ENCODE assay signal across 1 cellular context in the genomic region with DNA sequence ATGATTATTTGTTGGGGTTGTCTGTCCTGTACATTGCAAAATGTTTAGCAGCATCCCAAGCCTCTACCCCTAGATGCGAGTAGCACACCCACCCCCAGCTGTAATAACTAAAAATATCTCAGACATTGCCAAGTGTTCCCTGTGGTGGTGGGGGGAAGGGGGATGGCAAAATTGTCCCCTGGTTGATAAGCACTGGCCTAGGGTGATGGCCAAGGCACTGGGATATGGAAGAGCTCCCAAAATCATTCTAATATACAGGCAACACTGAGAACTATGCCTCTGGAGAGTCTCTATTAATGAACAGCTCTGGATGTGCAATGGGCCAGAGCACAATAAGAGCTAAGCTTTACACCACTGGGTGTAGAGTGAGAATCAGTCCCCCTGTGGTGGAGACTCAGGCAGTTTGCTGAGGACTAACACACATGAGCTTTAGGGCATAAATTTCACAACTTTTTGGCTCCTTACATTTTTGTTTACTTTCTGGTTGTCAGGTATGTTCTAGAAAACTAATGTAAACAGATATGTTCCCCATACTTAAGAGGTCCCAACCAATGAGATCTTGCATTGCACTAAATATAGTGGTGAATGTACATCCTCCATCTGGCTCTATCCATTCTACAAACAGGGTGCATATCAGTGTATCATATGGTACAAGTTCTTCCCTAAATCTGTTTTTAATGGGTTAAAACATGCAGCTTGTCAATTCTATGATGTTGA.
TF ChIP-seq lines count a peak whose summit lies in the region.

No MANE protein-coding gene starts in this region.

TF ChIP-seq in IMR-90, 13 proteins besides CTCF, POLR2A, EP300 and RAD21 (continued from another document):
- TF ChIP-seq, protein P1, sequence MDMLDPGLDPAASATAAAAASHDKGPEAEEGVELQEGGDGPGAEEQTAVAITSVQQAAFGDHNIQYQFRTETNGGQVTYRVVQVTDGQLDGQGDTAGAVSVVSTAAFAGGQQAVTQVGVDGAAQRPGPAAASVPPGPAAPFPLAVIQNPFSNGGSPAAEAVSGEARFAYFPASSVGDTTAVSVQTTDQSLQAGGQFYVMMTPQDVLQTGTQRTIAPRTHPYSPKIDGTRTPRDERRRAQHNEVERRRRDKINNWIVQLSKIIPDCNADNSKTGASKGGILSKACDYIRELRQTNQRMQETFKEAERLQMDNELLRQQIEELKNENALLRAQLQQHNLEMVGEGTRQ (IDR thresholded peaks at IDR 0.05; ENCODE audit: low read depth, low read length), result no peak
- TF ChIP-seq MAFK (IDR thresholded peaks at IDR 0.05; ENCODE audit: low read depth, low read length), result no peak
- no peak for TF ChIP-seq SMC3 (IDR thresholded peaks at IDR 0.05; ENCODE audit: low read depth, low read length)
TF ChIP-seq in IMR-90: peak in this region for 0.
